Comparison of ENCODE assay signal across 8 cellular contexts in the genomic region with DNA sequence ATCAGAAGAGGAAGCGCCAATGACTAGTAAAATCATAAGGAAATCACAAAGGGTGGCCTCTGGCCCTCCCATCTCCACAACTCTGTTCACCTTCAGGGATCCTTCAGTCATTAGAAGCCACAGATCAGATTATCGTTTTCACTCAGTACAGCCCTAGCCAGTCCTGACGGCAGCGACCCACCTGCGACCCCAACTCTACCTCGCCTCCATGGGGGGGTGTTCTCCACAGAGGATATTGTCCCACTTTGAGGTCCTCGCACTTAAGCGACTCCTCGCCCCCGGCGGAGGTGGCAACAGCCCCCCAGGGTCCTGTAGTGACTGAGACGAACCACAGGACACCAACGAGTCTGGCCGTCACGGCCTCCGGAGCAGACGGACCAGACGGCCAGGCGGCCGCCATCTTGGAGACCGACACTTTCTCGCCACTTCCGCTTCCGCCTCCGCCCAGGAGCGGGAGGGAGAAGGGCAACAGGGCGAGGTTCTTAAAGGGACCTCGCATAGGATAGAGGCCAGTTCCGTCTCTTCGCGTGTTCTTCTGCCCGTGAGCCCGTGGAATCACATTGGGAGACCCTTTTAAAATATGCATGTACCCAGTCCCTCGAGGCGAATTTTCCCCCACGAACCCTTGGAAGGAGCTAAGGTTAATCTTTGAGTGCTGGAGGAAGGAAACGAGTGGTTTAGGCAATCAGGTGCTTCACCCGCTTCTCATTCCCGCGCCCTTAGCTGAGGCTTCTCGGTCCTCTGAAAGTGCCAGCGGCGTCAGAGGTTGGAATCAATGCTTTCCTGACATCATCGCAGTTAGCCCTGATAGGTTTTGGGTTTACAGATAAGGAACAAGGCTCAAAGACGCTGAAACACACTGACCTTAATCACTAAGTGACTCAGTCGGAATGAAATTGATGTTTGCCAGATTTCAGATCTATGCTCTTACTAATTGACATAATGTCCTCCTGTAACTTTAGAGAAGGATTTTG. TPM values are rescaled to one million over a fixed set of nuclear protein-coding genes. Genes with fewer than 3 reads are reported as not detected.
DNase-seq lines count a peak whose midpoint lies in the region; ATAC-seq and TF ChIP-seq lines count a peak whose summit lies in the region.

A gene (minus strand): TSS at position 421 of the 974 bp plus-strand sequence. CDS start 21 bp downstream, at position 400.

- peaks cover 10% of the 10 kb centered on the region for H3K36me3 ChIP-seq in DND-41 (ENCODE audit: insufficient read depth, low read length)
- no peaks in the 10 kb centered on the region for H3K36me3 ChIP-seq in GM23248 (ENCODE audit: low read depth)

- H3F3A ChIP-seq in GM23248 (ENCODE audit: insufficient read depth): no peaks in the 10 kb centered on the region

- intact Hi-C loops in natural killer cell (cut with micrococcal nuclease): no loop called here

- H4K20me1 ChIP-seq in DND-41 (ENCODE audit: insufficient read depth, low read length) (no peaks in the 10 kb centered on the region), GM23248 (ENCODE audit: insufficient read depth) (no peaks in the 10 kb centered on the region)

- WGBS in GM23248 (ENCODE audit: low coverage in 1 of 2, low lambda C conversion rate in 2 of 2, missing lambda C conversion rate in 2 of 2), 2 experiments: 1% methylated on average over 42 to 46 of the region's 46 CpGs

- DNase-seq in DND-41: peak; percentile 87
- DNase-seq in GM23248: peak; percentile 96
- peak; percentile 83 to 90 for DNase-seq in Kasumi-1 (lab: John Stamatoyannopoulos, UW)
- peak; percentile 96 for DNase-seq in RPMI8226
- DNase-seq in fibroblast of peridontal ligament (ENCODE audit: extremely low read depth): peak; percentile 85
- DNase-seq in natural killer cell: peak; percentile 82
- peak; percentile 84 for DNase-seq in stimulated activated naive CD4-positive, alpha-beta T cell treated with Interleukin-2 at 50 U/mL for 16 hours (lab: John Stamatoyannopoulos, UW)

- no peaks in the 10 kb centered on the region for H3K27me3 ChIP-seq in DND-41 (ENCODE audit: insufficient read depth, low read length, poor library complexity)
- H3K27me3 ChIP-seq in GM23248 (replicated peaks; ENCODE audit: insufficient read depth): no peaks in the 10 kb centered on the region

- H3K79me2 ChIP-seq in DND-41 (ENCODE audit: insufficient read depth, low read length) (peaks cover 48% of the 10 kb centered on the region), GM23248 (ENCODE audit: insufficient read depth) (peaks cover 51% of the 10 kb centered on the region)

- H3K4me1 ChIP-seq in DND-41 (ENCODE audit: insufficient read depth, low read length) (peaks cover 29% of the 10 kb centered on the region), GM23248 (ENCODE audit: insufficient read depth) (peaks cover 23% of the 10 kb centered on the region)

- peak within 1 kb of the TSS; percentile 100 for H3K4me3 Mint-ChIP-seq in activated T-helper 17 cell treated with anti-CD3 and anti-CD28 coated beads, Interleukin-2, amount 50 U/mL, for 72 hours
- H3K4me3 Mint-ChIP-seq in natural killer cell: peak within 1 kb of the TSS; percentile 99

- H3K9me3 ChIP-seq in DND-41 (ENCODE audit: insufficient read depth, low read length, severe bottlenecking) (no peaks in the 10 kb centered on the region), GM23248 (ENCODE audit: low read depth) (no peaks in the 10 kb centered on the region)

- H2AFZ ChIP-seq in DND-41 (ENCODE audit: low read depth, low read length): peak within 1 kb of the TSS; percentile 99
- peak within 1 kb of the TSS; percentile 96 for H2AFZ ChIP-seq in GM23248

- ATAC-seq in DND-41 (ENCODE audit: insufficient read depth, low read depth): peak; percentile 97
- ATAC-seq in activated T-helper 17 cell treated with anti-CD3 and anti-CD28 coated beads, Interleukin-2, amount 50 U/mL, for 72 hours (replicated peaks): peak; percentile 96
- ATAC-seq in natural killer cell: peak; percentile 97 to 100 (median 98)

- H3K9ac ChIP-seq in DND-41 (ENCODE audit: low read depth, low read length): peak within 1 kb of the TSS; percentile 91
- H3K9ac ChIP-seq in GM23248: peak within 1 kb of the TSS; percentile 99

- peaks cover 43% of the 10 kb centered on the region for H3K36me3 Mint-ChIP-seq in activated T-helper 17 cell treated with anti-CD3 and anti-CD28 coated beads, Interleukin-2, amount 50 U/mL, for 72 hours (ENCODE audit: low read depth)
- H3K36me3 Mint-ChIP-seq in natural killer cell: no peaks in the 10 kb centered on the region

- in situ Hi-C loops in GM23248 (cut with MboI): no loop called here

- H3K27me3 Mint-ChIP-seq in activated T-helper 17 cell treated with anti-CD3 and anti-CD28 coated beads, Interleukin-2, amount 50 U/mL, for 72 hours: no peaks in the 10 kb centered on the region
- peaks cover 0 to 5% of the 10 kb centered on the region in 2 donors for H3K27me3 Mint-ChIP-seq in natural killer cell (ENCODE audit: low read depth in 2 of 2)

- H3K4me2 ChIP-seq in DND-41 (ENCODE audit: insufficient read depth, low read length): peak within 1 kb of the TSS; percentile 62
- H3K4me2 ChIP-seq in GM23248 (ENCODE audit: unreplicated experiment): peak within 1 kb of the TSS; percentile 93

- H3K4me1 Mint-ChIP-seq in activated T-helper 17 cell treated with anti-CD3 and anti-CD28 coated beads, Interleukin-2, amount 50 U/mL, for 72 hours: peaks cover 9% of the 10 kb centered on the region
- H3K4me1 Mint-ChIP-seq in natural killer cell: peaks cover 16 to 22% of the 10 kb centered on the region in 2 donors

- H3K9me3 Mint-ChIP-seq in activated T-helper 17 cell treated with anti-CD3 and anti-CD28 coated beads, Interleukin-2, amount 50 U/mL, for 72 hours: no peaks in the 10 kb centered on the region
- no peaks in the 10 kb centered on the region for H3K9me3 Mint-ChIP-seq in natural killer cell

- TF ChIP-seq CTCF in DND-41 (IDR thresholded peaks at IDR 0.05; ENCODE audit: borderline replicate concordance, extremely low read depth, low read length, poor library complexity, severe bottlenecking) (no peak), natural killer cell (IDR thresholded peaks at IDR 0.05) (no peak)

- H3K9me2 ChIP-seq in GM23248 (ENCODE audit: insufficient read depth): no peaks in the 10 kb centered on the region

- H3K27ac Mint-ChIP-seq in activated T-helper 17 cell treated with anti-CD3 and anti-CD28 coated beads, Interleukin-2, amount 50 U/mL, for 72 hours: peak within 1 kb of the TSS; percentile 100
- H3K27ac Mint-ChIP-seq in natural killer cell: peak within 1 kb of the TSS; percentile 99

- H3K4me3 ChIP-seq in DND-41 (ENCODE audit: low read depth in 1 of 2, low read length in 2 of 2): peak within 1 kb of the TSS; percentile 93 to 97
- H3K4me3 ChIP-seq in GM23248: peak within 1 kb of the TSS; percentile 100

- H3K27ac ChIP-seq in DND-41 (ENCODE audit: low read length): peak within 1 kb of the TSS; percentile 97
- peak within 1 kb of the TSS; percentile 72 for H3K27ac ChIP-seq in GM23248

RNA-seq across cellular contexts. Expression of the gene that starts here (rescaled TPM):
- total RNA-seq in GM23248 (2014; rRNA removed; shearing (Covaris generic)): 61.6 and 81.0 TPM in 2 replicates
- polyA plus RNA-seq in GM23248 (2016; fragmentation: Nextera tagmentation; extraction: Ambion mirVana): 91.8 and 93.2 TPM in 2 replicates
- 10 to 100 TPM; 35.1 to 44.3 TPM for total RNA-seq in activated T-helper 17 cell treated with anti-CD3 and anti-CD28 coated beads, Interleukin-2, amount 50 U/mL, for 72 hours
- total RNA-seq in natural killer cell: 10 to 100 TPM; 24.7 to 34.2 (median 26.4) TPM

Comparison
In these comparisons a context has a peak if more than half of its experiments do, and no peak if none do; other contexts are left out.
1. Peak in every context shown above with its lines: DNase-seq, ATAC-seq, H3K4me3 ChIP-seq and H3K27ac ChIP-seq.